Comparison of ENCODE assay signal across 14 cellular contexts in the genomic region with DNA sequence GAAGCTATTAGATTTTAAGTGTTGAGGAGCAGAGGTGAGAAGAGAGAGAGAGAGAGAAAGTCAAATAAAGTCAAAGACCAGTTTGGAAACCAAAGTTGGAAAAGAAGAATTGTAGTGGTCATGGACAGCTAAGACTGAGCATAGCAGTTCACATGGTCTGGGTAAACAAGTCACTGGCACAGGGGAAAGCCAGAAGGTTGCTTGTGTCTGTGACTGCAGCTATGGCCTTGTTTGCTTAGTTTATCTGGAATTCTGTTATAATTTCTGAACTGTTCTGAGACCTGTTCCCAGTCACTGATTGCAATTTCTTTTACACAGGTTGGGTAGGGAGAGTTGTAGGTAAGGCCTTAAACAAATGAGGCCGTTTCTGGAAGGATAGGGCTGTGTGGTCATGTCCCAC. TPM values are rescaled to one million over a fixed set of nuclear protein-coding genes. Genes with fewer than 3 reads are reported as not detected.
"Had no signal": no experiment of that assay in that cellular context is flagged by ENCODE, and none has a peak within 500 bp of the region (broad histone marks: within the 10 kb centered on the region; RNA-seq: fewer than 3 reads in every experiment).

No MANE protein-coding gene starts in this region.

- H3K27ac Mint-ChIP-seq: activated CD4-positive, alpha-beta T cell treated with anti-CD3 and anti-CD28 coated beads, Interleukin-2, amount 10 ng/mL, durations not matched to agents 7 days and 5 days; activated naive CD8-positive, alpha-beta T cell; natural killer cell treated with Interleukin-12 subunit alpha and Interleukin-12 subunit beta and Interleukin-15 and Interleukin-18, amount 100 ng/mL, for 72 hours; stimulated activated effector memory CD8-positive, alpha-beta T cell treated with anti-CD3 and anti-CD28 coated beads, Interleukin-12 subunit alpha, Interleukin-12 subunit beta, amount 100 ng/mL, for 72 hours; T-helper 1 cell treated with Interleukin-12 subunit alpha and Interleukin-12 subunit beta and Interleukin-4 antibody, amounts not matched to agents 30 μg/mL and 1 μg/mL, for 36 hours had no signal

- H3K27me3 ChIP-seq: heart right ventricle, upper lobe of right lung had no signal

- H3K27ac ChIP-seq: upper lobe of right lung had no signal

- FAIRE-seq: small intestine had no signal

- H3K36me3 Mint-ChIP-seq: activated naive CD8-positive, alpha-beta T cell; natural killer cell treated with Interleukin-12 subunit alpha and Interleukin-12 subunit beta and Interleukin-15 and Interleukin-18, amount 100 ng/mL, for 72 hours; stimulated activated effector memory CD8-positive, alpha-beta T cell treated with anti-CD3 and anti-CD28 coated beads, Interleukin-12 subunit alpha, Interleukin-12 subunit beta, amount 100 ng/mL, for 72 hours had no signal

- H3K9ac ChIP-seq: SK-N-SH had no signal

- H3K9me3 Mint-ChIP-seq: activated CD4-positive, alpha-beta T cell treated with anti-CD3 and anti-CD28 coated beads, Interleukin-2, amount 10 ng/mL, durations not matched to agents 7 days and 5 days; natural killer cell treated with Interleukin-12 subunit alpha and Interleukin-12 subunit beta and Interleukin-15 and Interleukin-18, amount 100 ng/mL, for 72 hours; stimulated activated effector memory CD8-positive, alpha-beta T cell treated with anti-CD3 and anti-CD28 coated beads, Interleukin-12 subunit alpha, Interleukin-12 subunit beta, amount 100 ng/mL, for 72 hours; T-helper 1 cell treated with Interleukin-12 subunit alpha and Interleukin-12 subunit beta and Interleukin-4 antibody, amounts not matched to agents 30 μg/mL and 1 μg/mL, for 36 hours had no signal

- H3K27me3 Mint-ChIP-seq: activated CD4-positive, alpha-beta T cell treated with anti-CD3 and anti-CD28 coated beads, Interleukin-2, amount 10 ng/mL, durations not matched to agents 7 days and 5 days; activated naive CD8-positive, alpha-beta T cell had no signal

- H3K4me1 Mint-ChIP-seq: activated CD4-positive, alpha-beta T cell treated with anti-CD3 and anti-CD28 coated beads, Interleukin-2, amount 10 ng/mL, durations not matched to agents 7 days and 5 days; stimulated activated effector memory CD8-positive, alpha-beta T cell treated with anti-CD3 and anti-CD28 coated beads, Interleukin-12 subunit alpha, Interleukin-12 subunit beta, amount 100 ng/mL, for 72 hours had no signal

- H3K36me3 ChIP-seq: upper lobe of right lung had no signal

- H3K4me3 Mint-ChIP-seq: activated CD4-positive, alpha-beta T cell treated with anti-CD3 and anti-CD28 coated beads, Interleukin-2, amount 10 ng/mL, durations not matched to agents 7 days and 5 days; activated naive CD8-positive, alpha-beta T cell; natural killer cell treated with Interleukin-12 subunit alpha and Interleukin-12 subunit beta and Interleukin-15 and Interleukin-18, amount 100 ng/mL, for 72 hours; stimulated activated effector memory CD8-positive, alpha-beta T cell treated with anti-CD3 and anti-CD28 coated beads, Interleukin-12 subunit alpha, Interleukin-12 subunit beta, amount 100 ng/mL, for 72 hours; T-helper 1 cell treated with Interleukin-12 subunit alpha and Interleukin-12 subunit beta and Interleukin-4 antibody, amounts not matched to agents 30 μg/mL and 1 μg/mL, for 36 hours had no signal

- H3K9me3 ChIP-seq: heart right ventricle, SK-N-SH, upper lobe of right lung had no signal

- H3K4me2 ChIP-seq: SK-N-SH had no signal

- H3K4me3 ChIP-seq: heart right ventricle, upper lobe of right lung had no signal

- ATAC-seq: natural killer cell treated with Interleukin-12 subunit alpha and Interleukin-12 subunit beta and Interleukin-15 and Interleukin-18, amount 100 ng/mL, for 72 hours; Right ventricle myocardium inferior; stimulated activated effector memory CD8-positive, alpha-beta T cell treated with anti-CD3 and anti-CD28 coated beads, Interleukin-12 subunit alpha, Interleukin-12 subunit beta, amount 100 ng/mL, for 72 hours; upper lobe of right lung had no signal

- DNase-seq: activated CD4-positive, alpha-beta T cell treated with anti-CD3 and anti-CD28 coated beads, Interleukin-2, amount 10 ng/mL, durations not matched to agents 7 days and 5 days; activated CD4-positive, CD25-positive, alpha-beta regulatory T cell; foreskin melanocyte; heart right ventricle; islet precursor cell; retina; SK-N-SH; upper lobe of right lung had no signal

RNA-seq across cellular contexts. Expression of gene MYZAP, which starts 43.4 kb away (rescaled TPM):
- total RNA-seq: activated CD4-positive, alpha-beta T cell treated with anti-CD3 and anti-CD28 coated beads, Interleukin-2, amount 10 ng/mL, durations not matched to agents 7 days and 5 days; natural killer cell treated with Interleukin-12 subunit alpha and Interleukin-12 subunit beta and Interleukin-15 and Interleukin-18, amount 100 ng/mL, for 72 hours had no signal
